Comparison of ENCODE assay signal across 1 cellular context in the genomic region with DNA sequence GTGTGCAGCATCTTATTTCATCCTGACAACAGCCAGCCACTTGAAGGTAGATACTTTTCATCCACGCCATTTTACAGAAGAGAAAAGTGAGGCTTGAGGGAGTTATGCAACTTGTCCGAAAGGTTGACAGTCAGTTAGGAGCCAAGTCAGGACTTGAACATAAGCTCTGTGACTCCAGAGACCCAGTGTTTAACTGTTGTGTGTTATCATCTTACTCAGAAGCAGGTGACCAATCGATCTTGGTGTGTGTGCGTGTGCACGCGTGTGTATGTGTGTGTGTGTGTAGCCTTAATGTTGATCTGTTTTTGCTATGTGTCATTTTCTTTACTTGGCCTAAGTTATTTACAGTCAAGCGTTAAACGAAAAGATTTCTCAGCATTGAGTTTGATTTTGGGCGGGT.
TF ChIP-seq lines count a peak whose summit lies in the region.

No MANE protein-coding gene starts in this region.

TF ChIP-seq in GM23338, 12 proteins besides CTCF, POLR2A, EP300 and RAD21 (continued from another document):
- TF ChIP-seq NANOG (IDR thresholded peaks at IDR 0.05; ENCODE audit: borderline replicate concordance): no peak
- TF ChIP-seq ZNF114 (CRISPR knock-in tag; IDR thresholded peaks at IDR 0.05): no peak
- TF ChIP-seq ZNF331 (CRISPR knock-in tag; IDR thresholded peaks at IDR 0.05; ENCODE audit: low read depth): no peak
- TF ChIP-seq CREB1 (CRISPR knock-in tag; IDR thresholded peaks at IDR 0.05; ENCODE audit: low read depth): no peak
- no peak for TF ChIP-seq STAT1 (IDR thresholded peaks at IDR 0.05; ENCODE audit: unreplicated experiment)
- no peak for TF ChIP-seq EZH2 (IDR thresholded peaks at IDR 0.05; ENCODE audit: low read depth, unreplicated experiment)
- TF ChIP-seq, protein P1, sequence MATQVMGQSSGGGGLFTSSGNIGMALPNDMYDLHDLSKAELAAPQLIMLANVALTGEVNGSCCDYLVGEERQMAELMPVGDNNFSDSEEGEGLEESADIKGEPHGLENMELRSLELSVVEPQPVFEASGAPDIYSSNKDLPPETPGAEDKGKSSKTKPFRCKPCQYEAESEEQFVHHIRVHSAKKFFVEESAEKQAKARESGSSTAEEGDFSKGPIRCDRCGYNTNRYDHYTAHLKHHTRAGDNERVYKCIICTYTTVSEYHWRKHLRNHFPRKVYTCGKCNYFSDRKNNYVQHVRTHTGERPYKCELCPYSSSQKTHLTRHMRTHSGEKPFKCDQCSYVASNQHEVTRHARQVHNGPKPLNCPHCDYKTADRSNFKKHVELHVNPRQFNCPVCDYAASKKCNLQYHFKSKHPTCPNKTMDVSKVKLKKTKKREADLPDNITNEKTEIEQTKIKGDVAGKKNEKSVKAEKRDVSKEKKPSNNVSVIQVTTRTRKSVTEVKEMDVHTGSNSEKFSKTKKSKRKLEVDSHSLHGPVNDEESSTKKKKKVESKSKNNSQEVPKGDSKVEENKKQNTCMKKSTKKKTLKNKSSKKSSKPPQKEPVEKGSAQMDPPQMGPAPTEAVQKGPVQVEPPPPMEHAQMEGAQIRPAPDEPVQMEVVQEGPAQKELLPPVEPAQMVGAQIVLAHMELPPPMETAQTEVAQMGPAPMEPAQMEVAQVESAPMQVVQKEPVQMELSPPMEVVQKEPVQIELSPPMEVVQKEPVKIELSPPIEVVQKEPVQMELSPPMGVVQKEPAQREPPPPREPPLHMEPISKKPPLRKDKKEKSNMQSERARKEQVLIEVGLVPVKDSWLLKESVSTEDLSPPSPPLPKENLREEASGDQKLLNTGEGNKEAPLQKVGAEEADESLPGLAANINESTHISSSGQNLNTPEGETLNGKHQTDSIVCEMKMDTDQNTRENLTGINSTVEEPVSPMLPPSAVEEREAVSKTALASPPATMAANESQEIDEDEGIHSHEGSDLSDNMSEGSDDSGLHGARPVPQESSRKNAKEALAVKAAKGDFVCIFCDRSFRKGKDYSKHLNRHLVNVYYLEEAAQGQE (IDR thresholded peaks at IDR 0.05; ENCODE audit: unreplicated experiment): no peak
- TF ChIP-seq, protein P2, sequence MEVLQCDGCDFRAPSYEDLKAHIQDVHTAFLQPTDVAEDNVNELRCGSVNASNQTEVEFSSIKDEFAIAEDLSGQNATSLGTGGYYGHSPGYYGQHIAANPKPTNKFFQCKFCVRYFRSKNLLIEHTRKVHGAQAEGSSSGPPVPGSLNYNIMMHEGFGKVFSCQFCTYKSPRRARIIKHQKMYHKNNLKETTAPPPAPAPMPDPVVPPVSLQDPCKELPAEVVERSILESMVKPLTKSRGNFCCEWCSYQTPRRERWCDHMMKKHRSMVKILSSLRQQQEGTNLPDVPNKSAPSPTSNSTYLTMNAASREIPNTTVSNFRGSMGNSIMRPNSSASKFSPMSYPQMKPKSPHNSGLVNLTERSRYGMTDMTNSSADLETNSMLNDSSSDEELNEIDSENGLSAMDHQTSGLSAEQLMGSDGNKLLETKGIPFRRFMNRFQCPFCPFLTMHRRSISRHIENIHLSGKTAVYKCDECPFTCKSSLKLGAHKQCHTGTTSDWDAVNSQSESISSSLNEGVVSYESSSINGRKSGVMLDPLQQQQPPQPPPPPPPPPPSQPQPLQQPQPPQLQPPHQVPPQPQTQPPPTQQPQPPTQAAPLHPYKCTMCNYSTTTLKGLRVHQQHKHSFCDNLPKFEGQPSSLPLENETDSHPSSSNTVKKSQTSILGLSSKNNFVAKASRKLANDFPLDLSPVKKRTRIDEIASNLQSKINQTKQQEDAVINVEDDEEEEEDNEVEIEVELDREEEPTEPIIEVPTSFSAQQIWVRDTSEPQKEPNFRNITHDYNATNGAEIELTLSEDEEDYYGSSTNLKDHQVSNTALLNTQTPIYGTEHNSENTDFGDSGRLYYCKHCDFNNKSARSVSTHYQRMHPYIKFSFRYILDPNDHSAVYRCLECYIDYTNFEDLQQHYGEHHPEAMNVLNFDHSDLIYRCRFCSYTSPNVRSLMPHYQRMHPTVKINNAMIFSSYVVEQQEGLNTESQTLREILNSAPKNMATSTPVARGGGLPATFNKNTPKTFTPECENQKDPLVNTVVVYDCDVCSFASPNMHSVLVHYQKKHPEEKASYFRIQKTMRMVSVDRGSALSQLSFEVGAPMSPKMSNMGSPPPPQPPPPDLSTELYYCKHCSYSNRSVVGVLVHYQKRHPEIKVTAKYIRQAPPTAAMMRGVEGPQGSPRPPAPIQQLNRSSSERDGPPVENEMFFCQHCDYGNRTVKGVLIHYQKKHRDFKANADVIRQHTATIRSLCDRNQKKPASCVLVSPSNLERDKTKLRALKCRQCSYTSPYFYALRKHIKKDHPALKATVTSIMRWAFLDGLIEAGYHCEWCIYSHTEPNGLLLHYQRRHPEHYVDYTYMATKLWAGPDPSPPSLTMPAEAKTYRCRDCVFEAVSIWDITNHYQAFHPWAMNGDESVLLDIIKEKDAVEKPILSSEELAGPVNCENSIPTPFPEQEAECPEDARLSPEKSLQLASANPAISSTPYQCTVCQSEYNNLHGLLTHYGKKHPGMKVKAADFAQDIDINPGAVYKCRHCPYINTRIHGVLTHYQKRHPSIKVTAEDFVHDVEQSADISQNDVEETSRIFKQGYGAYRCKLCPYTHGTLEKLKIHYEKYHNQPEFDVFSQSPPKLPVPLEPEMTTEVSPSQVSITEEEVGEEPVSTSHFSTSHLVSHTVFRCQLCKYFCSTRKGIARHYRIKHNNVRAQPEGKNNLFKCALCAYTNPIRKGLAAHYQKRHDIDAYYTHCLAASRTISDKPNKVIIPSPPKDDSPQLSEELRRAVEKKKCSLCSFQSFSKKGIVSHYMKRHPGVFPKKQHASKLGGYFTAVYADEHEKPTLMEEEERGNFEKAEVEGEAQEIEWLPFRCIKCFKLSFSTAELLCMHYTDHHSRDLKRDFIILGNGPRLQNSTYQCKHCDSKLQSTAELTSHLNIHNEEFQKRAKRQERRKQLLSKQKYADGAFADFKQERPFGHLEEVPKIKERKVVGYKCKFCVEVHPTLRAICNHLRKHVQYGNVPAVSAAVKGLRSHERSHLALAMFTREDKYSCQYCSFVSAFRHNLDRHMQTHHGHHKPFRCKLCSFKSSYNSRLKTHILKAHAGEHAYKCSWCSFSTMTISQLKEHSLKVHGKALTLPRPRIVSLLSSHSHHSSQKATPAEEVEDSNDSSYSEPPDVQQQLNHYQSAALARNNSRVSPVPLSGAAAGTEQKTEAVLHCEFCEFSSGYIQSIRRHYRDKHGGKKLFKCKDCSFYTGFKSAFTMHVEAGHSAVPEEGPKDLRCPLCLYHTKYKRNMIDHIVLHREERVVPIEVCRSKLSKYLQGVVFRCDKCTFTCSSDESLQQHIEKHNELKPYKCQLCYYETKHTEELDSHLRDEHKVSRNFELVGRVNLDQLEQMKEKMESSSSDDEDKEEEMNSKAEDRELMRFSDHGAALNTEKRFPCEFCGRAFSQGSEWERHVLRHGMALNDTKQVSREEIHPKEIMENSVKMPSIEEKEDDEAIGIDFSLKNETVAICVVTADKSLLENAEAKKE (CRISPR knock-in tag; IDR thresholded peaks at IDR 0.05): no peak
- no peak for TF ChIP-seq JUNB (IDR thresholded peaks at IDR 0.05; ENCODE audit: unreplicated experiment)
